5 cellular contexts compared by ENCODE assay signal in the genomic region with DNA sequence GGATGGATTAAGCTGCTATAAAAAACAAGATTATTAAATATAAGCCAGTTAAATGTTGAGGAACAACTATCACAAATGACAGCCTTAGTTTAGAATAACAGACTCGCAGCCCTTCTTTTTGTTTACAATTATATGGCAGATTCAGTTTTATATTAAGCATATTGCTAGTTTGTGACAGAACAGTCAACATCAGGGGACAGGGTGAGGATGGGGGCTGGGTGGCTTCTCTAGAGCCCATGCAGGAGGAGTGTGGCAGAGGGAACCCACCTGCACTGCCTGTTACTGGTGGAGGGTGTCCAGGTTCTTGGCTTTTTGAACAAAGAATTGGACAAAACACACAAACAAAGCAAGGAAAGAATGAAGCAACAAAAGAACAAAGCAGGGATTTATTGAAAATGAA.
DNase-seq lines count a peak whose midpoint lies in the region; TF ChIP-seq lines count a peak whose summit lies in the region.
"Not testable (repeated sequence)": the region's sequence is repeated elsewhere in the genome, so short reads cannot be mapped to it uniquely, and the experiment has no call there.

No MANE protein-coding gene starts in this region.

- TF ChIP-seq POLR2A in prostate gland (IDR thresholded peaks at IDR 0.05): not testable (repeated sequence)

- not testable (repeated sequence) for H3K4me1 ChIP-seq in SK-N-SH (ENCODE audit: control insufficient read depth in 1 of 2, insufficient read depth in 2 of 2, low read depth in 1 of 2, low read length in 1 of 2); prostate gland (replicated peaks)

- H3K27ac ChIP-seq in C4-2B (peak overlapping the region; percentile 60), prostate gland (peak overlapping the region in 1 of 2 donors; percentile 56)
- H3K27ac ChIP-seq in SK-N-SH (ENCODE audit: low read depth in 2 of 2, low read length in 1 of 2): not testable (repeated sequence)

- WGBS in SK-N-SH (ENCODE audit: low lambda C conversion rate): 12% methylated on average over 1 of the region's 1 CpG
- WGBS in prostate gland: 19% methylated on average over 1 of the region's 1 CpG

- not testable (repeated sequence) for H3F3A ChIP-seq in SK-N-SH (replicated peaks; ENCODE audit: insufficient read depth)

- not testable (repeated sequence) for H3K36me3 ChIP-seq in SK-N-SH (replicated peaks in 1 of 2; ENCODE audit: control insufficient read depth in 1 of 2, insufficient read depth in 2 of 2, low read length in 1 of 2); prostate gland

- H4K20me1 ChIP-seq in SK-N-SH (ENCODE audit: insufficient read depth): not testable (repeated sequence)

- not testable (repeated sequence) for H3K4me3 Mint-ChIP-seq in MCF 10A (ENCODE audit: unreplicated experiment)

- not testable (repeated sequence) for H3K27me3 ChIP-seq in SK-N-SH (ENCODE audit: insufficient read depth); prostate gland (replicated peaks; ENCODE audit: insufficient read depth)

- not testable (repeated sequence) for TF ChIP-seq CTCF in C4-2B (conservative IDR thresholded peaks at IDR 0.05); LNCaP clone FGC (IDR thresholded peaks at IDR 0.05; ENCODE audit: control insufficient read depth, extremely low read depth, insufficient read depth); SK-N-SH (IDR thresholded peaks at IDR 0.05); MCF 10A (IDR thresholded peaks at IDR 0.05; ENCODE audit: unreplicated experiment); prostate gland (IDR thresholded peaks at IDR 0.05)

- H2AFZ ChIP-seq in SK-N-SH (ENCODE audit: low read depth): not testable (repeated sequence)

- not testable (repeated sequence) for H3K79me2 ChIP-seq in SK-N-SH (ENCODE audit: insufficient read depth)

- H3K27me3 Mint-ChIP-seq in MCF 10A (ENCODE audit: insufficient read depth, unreplicated experiment): not testable (repeated sequence)

- not testable (repeated sequence) for H3K9me3 ChIP-seq in SK-N-SH, prostate gland

- not testable (repeated sequence) for H3K9me3 Mint-ChIP-seq in MCF 10A (ENCODE audit: unreplicated experiment)

- H3K27ac Mint-ChIP-seq in MCF 10A (ENCODE audit: low read depth, unreplicated experiment): peak overlapping the region; percentile 71

- H3K9me2 ChIP-seq in SK-N-SH: not testable (repeated sequence)

- not testable (repeated sequence) for H3K4me3 ChIP-seq in LNCaP clone FGC (ENCODE audit: low read depth, low read length); SK-N-SH (ENCODE audit: low read depth in 2 of 2, low read length in 1 of 2); prostate gland

- H3K4me1 Mint-ChIP-seq in MCF 10A (ENCODE audit: insufficient read depth, unreplicated experiment): not testable (repeated sequence)

- not testable (repeated sequence) for TF ChIP-seq EP300 in SK-N-SH (IDR thresholded peaks at IDR 0.05; ENCODE audit: borderline replicate concordance in 1 of 2, low read depth in 1 of 2, low read length in 1 of 2)

- POLR2A ChIA-PET in SK-N-SH (lab: Yijun Ruan, JAX); MCF 10A (lab: Yijun Ruan, JAX): not testable (repeated sequence)

- H3K4me2 ChIP-seq in SK-N-SH: peak overlapping the region; percentile 41; the same call in 1 of the 2 replicates

- DNase-seq in LNCaP clone FGC (ENCODE audit: low read depth) (peak; percentile 38), prostate gland (ENCODE audit: low spot score) (peak; percentile 53)
- DNase-seq in SK-N-SH; MCF 10A (ENCODE audit: unreplicated experiment): not testable (repeated sequence)

- CTCF ChIA-PET in SK-N-SH (lab: Yijun Ruan, JAX); MCF 10A (lab: Yijun Ruan, JAX): not testable (repeated sequence)

- BruUV-seq in MCF 10A (replicated peaks; lab: Mats Ljungman, UMichigan): not testable (repeated sequence)

- intact Hi-C loops in MCF 10A (cut with micrococcal nuclease); prostate gland (cut with DNase I): not testable (repeated sequence)

- H3K36me3 Mint-ChIP-seq in MCF 10A (ENCODE audit: insufficient read depth, unreplicated experiment): not testable (repeated sequence)

- TF ChIP-seq RAD21 in SK-N-SH (IDR thresholded peaks at IDR 0.05; ENCODE audit: low read length): not testable (repeated sequence)

- H3K9ac ChIP-seq in SK-N-SH: not testable (repeated sequence)
